8 cellular contexts compared by ENCODE assay signal in genomic region chrX:103941201-103941975, GRCh38. TPM values are rescaled to one million over a fixed set of nuclear protein-coding genes. Genes with fewer than 3 reads are reported as not detected.
DNase-seq lines count a peak whose midpoint lies in the region; ATAC-seq and TF ChIP-seq lines count a peak whose summit lies in the region.

No MANE protein-coding gene starts in this region.

- DNase-seq in NCI-H82 (lab: John Stamatoyannopoulos, UW) (peak; percentile 49), NCI-H82 treated with DMSO at 0.1 percent for 48 hours (lab: John Stamatoyannopoulos, UW; ENCODE audit: unreplicated experiment) (no peak), NCI-H2227 (lab: John Stamatoyannopoulos, UW; ENCODE audit: unreplicated experiment) (peak; percentile 38), colonic mucosa (no peak), occipital lobe (lab: John Stamatoyannopoulos, UW) (no peak)

- H3K4me1 Mint-ChIP-seq in nephron, result no peaks in the 10 kb centered on the region

- intact Hi-C loops in colonic mucosa (cut with DNase I), result no loop called here

- H3K36me3 Mint-ChIP-seq in nephron (ENCODE audit: low read depth), result no peaks in the 10 kb centered on the region

- no peaks in the 10 kb centered on the region for H3K27me3 Mint-ChIP-seq in nephron (ENCODE audit: low read depth)

- peak; percentile 18 for TF ChIP-seq CTCF in colonic mucosa (IDR thresholded peaks at IDR 0.05)
- peak; percentile 33 to 51 (median 34) for TF ChIP-seq CTCF in nephron (IDR thresholded peaks at IDR 0.05; ENCODE audit: unreplicated experiment in 3 of 3)

- H3K27me3 ChIP-seq in colonic mucosa, result no peaks in the 10 kb centered on the region

- H3K36me3 ChIP-seq in colonic mucosa, result no peaks in the 10 kb centered on the region

- no peak overlapping the region for H3K4me3 Mint-ChIP-seq in nephron

- no peak overlapping the region for H3K27ac ChIP-seq in colonic mucosa

- no peak overlapping the region for H3K27ac Mint-ChIP-seq in nephron

- H3K4me3 ChIP-seq in colonic mucosa, result no peak overlapping the region

- ATAC-seq in GM21786 (IDR thresholded peaks at IDR 0.05; ENCODE audit: unreplicated experiment) (peak; percentile 87), HG02642 (IDR thresholded peaks at IDR 0.05; ENCODE audit: poor library complexity, unreplicated experiment) (no peak)

- no peak overlapping the region for H3K9ac ChIP-seq in colonic mucosa (ENCODE audit: low read depth in 2 of 2, low read length in 2 of 2)

- no peaks in the 10 kb centered on the region for H3K9me3 ChIP-seq in colonic mucosa

- peaks cover 16% of the 10 kb centered on the region for H3K9me3 Mint-ChIP-seq in nephron

- no peaks in the 10 kb centered on the region for H3K4me1 ChIP-seq in colonic mucosa

RNA-seq across cellular contexts. Expression of gene TMSB15B, which starts 21.0 kb away (rescaled TPM):
- total RNA-seq in colonic mucosa, result 1 to 10 TPM; 2.7 to 3.0 TPM
- 26.0 TPM for total RNA-seq in occipital lobe

Comparison
In these comparisons a context has a peak if more than half of its experiments do, and no peak if none do; other contexts are left out.
1. DNase-seq: peak in NCI-H82 (single experiment) and NCI-H2227 (single experiment); none in NCI-H82 treated with DMSO at 0.1 percent for 48 hours (single experiment), colonic mucosa (single experiment) and occipital lobe (single experiment).